ENCODE assay signal across 22 cellular contexts in genomic region chr11:20154381-20154780, GRCh38. TPM values are rescaled to one million over a fixed set of nuclear protein-coding genes. Genes with fewer than 3 reads are reported as not detected.
DNase-seq lines count a peak whose midpoint lies in the region; TF ChIP-seq lines count a peak whose summit lies in the region.
"Had no signal": no experiment of that assay in that cellular context is flagged by ENCODE, and none has a peak within 500 bp of the region (broad histone marks: within the 10 kb centered on the region; RNA-seq: fewer than 3 reads in every experiment).

No MANE protein-coding gene starts in this region.

- no peak for TF ChIP-seq CTCF in endodermal cell (conservative IDR thresholded peaks at IDR 0.05)

- H3K18ac ChIP-seq in trophoblast cell (ENCODE audit: low read length) = no peak overlapping the region

- H3K4me2 ChIP-seq in trophoblast cell (ENCODE audit: low read length) = peak overlapping the region; percentile 29

- no peak overlapping the region for H4K91ac ChIP-seq in trophoblast cell (ENCODE audit: low read depth, low read length)

- H3K27me3 ChIP-seq in endodermal cell (ENCODE audit: control insufficient read depth, insufficient read depth, low read length, poor library complexity, severe bottlenecking) = peaks cover 61% of the 10 kb centered on the region
- peaks cover 30% of the 10 kb centered on the region for H3K27me3 ChIP-seq in trophoblast cell (ENCODE audit: insufficient read depth, low read length)

- H3K4me3 ChIP-seq in endodermal cell (ENCODE audit: low read length) = no peak overlapping the region
- H3K4me3 ChIP-seq in trophoblast cell (ENCODE audit: low read depth, low read length) = no peak overlapping the region
- H3K4me3 ChIP-seq: right atrium auricular region had no signal

- H2BK12ac ChIP-seq in trophoblast cell (ENCODE audit: low read length) = no peak overlapping the region

- no peak overlapping the region for H4K8ac ChIP-seq in trophoblast cell (ENCODE audit: low read depth, low read length)

- peaks cover 2% of the 10 kb centered on the region for H3K9me3 Mint-ChIP-seq in endodermal cell
- H3K9me3 Mint-ChIP-seq: dendritic cell treated with granulocyte-macrophage colony-stimulating factor and Interleukin-4, amounts not matched to agents 40 ng/mL and 50 ng/mL, for 4 days; mesothelial cell of epicardium had no signal

- H2BK5ac ChIP-seq in trophoblast cell (ENCODE audit: low read depth, low read length, poor library complexity) = no peak overlapping the region

- H3K27ac ChIP-seq in endodermal cell (ENCODE audit: low read depth, low read length) = no peak overlapping the region
- no peak overlapping the region for H3K27ac ChIP-seq in trophoblast cell (ENCODE audit: low read depth, low read length)
- H3K27ac ChIP-seq: HL-60, neutrophil, right atrium auricular region had no signal

- no peak overlapping the region for H3K27ac Mint-ChIP-seq in endodermal cell
- H3K27ac Mint-ChIP-seq: dendritic cell treated with granulocyte-macrophage colony-stimulating factor and Interleukin-4, amounts not matched to agents 40 ng/mL and 50 ng/mL, for 4 days; mesothelial cell of epicardium had no signal

- H3K4me3 Mint-ChIP-seq in endodermal cell = no peak overlapping the region
- H3K4me3 Mint-ChIP-seq: dendritic cell treated with granulocyte-macrophage colony-stimulating factor and Interleukin-4, amounts not matched to agents 40 ng/mL and 50 ng/mL, for 4 days; mesothelial cell of epicardium had no signal

- H3K9me3 ChIP-seq in endodermal cell (ENCODE audit: control insufficient read depth, low read length) = no peaks in the 10 kb centered on the region
- peaks cover 8% of the 10 kb centered on the region for H3K9me3 ChIP-seq in trophoblast cell (ENCODE audit: insufficient read depth, low read depth, low read length)
- H3K9me3 ChIP-seq: neutrophil, right atrium auricular region had no signal

- no peak overlapping the region for H3K14ac ChIP-seq in trophoblast cell (ENCODE audit: low read length)

- no peaks in the 10 kb centered on the region for H3K79me2 ChIP-seq in trophoblast cell (ENCODE audit: control insufficient read depth, insufficient read depth, low read length, poor library complexity)

- no peak overlapping the region for H4K12ac ChIP-seq in trophoblast cell (ENCODE audit: low read depth, low read length)

- H2AK5ac ChIP-seq in trophoblast cell (ENCODE audit: low read length) = no peak overlapping the region

- H3K36me3 Mint-ChIP-seq in endodermal cell (ENCODE audit: low read depth) = no peaks in the 10 kb centered on the region
- H3K36me3 Mint-ChIP-seq: mesothelial cell of epicardium had no signal

- H3K9ac ChIP-seq in endodermal cell (ENCODE audit: extremely low read depth, low read length, poor library complexity, severe bottlenecking) (no peak overlapping the region), trophoblast cell (ENCODE audit: low read length) (no peak overlapping the region)

- no peaks in the 10 kb centered on the region for H3K36me3 ChIP-seq in endodermal cell (ENCODE audit: control insufficient read depth, insufficient read depth, low read length)
- H3K36me3 ChIP-seq in trophoblast cell (ENCODE audit: control insufficient read depth in 1 of 2, insufficient read depth in 2 of 2, low read length in 2 of 2) = no peaks in the 10 kb centered on the region
- H3K36me3 ChIP-seq: neutrophil, right atrium auricular region had no signal

- no peak overlapping the region for H2AFZ ChIP-seq in trophoblast cell (ENCODE audit: insufficient read depth, low read length, poor library complexity)

- peaks cover 8% of the 10 kb centered on the region for H3K4me1 Mint-ChIP-seq in endodermal cell

- no peaks in the 10 kb centered on the region for H3K79me1 ChIP-seq in trophoblast cell (ENCODE audit: low read length)

- 80 to 90% methylated on average over 1 of the region's 1 CpG for WGBS in endodermal cell (ENCODE audit: insufficient coverage in 1 of 2, insufficient read length in 1 of 2), 2 experiments
- no CpG with 5 or more reads among the region's 1 CpG for WGBS in trophoblast cell (ENCODE audit: extremely low coverage, insufficient coverage, insufficient read length)

- H2BK120ac ChIP-seq in trophoblast cell (ENCODE audit: insufficient read depth, low read length, poor library complexity) = no peak overlapping the region

- no peak overlapping the region for H3K4ac ChIP-seq in trophoblast cell (ENCODE audit: low read depth, low read length)

- no peak overlapping the region for H3K23ac ChIP-seq in trophoblast cell (ENCODE audit: low read length)

- peaks cover 65% of the 10 kb centered on the region for H3K27me3 Mint-ChIP-seq in endodermal cell (ENCODE audit: insufficient read depth)

- DNase-seq in ELF-1 (ENCODE audit: low read depth, low spot score) (peak; percentile 55), M059J (ENCODE audit: low read depth) (peak; percentile 52), endodermal cell (peak; percentile 47), trophoblast cell (peak; percentile 64 to 91), superior temporal gyrus (ENCODE audit: extremely low spot score) (no peak), amygdala (lab: John Stamatoyannopoulos, UW) (no peak), NCI-H1694 (lab: John Stamatoyannopoulos, UW) (no peak)
- DNase-seq: activated CD4-positive, alpha-beta T cell treated with anti-CD3 and anti-CD28 coated beads for 4 hours; activated CD8-positive, alpha-beta memory T cell treated with anti-CD3 and anti-CD28 coated beads, Interleukin-2, amount 50 U/mL, for 4 hours; activated naive CD4-positive, alpha-beta T cell treated with Interleukin-2 at 50 U/mL for 16 hours; C1 segment of cervical spinal cord; DMS53; erythroblast; KG1; kidney; NCI-H1417; NCI-H2227 treated with DMSO at 0.1 percent for 48 hours had no signal

- H3K4me1 ChIP-seq in endodermal cell (ENCODE audit: control insufficient read depth, insufficient read depth, low read length) = no peaks in the 10 kb centered on the region
- peaks cover 7 to 12% of the 10 kb centered on the region in 2 experiments for H3K4me1 ChIP-seq in trophoblast cell (ENCODE audit: control insufficient read depth in 1 of 2, insufficient read depth in 2 of 2, low read length in 2 of 2)

RNA-seq across cellular contexts. Expression of gene DBX1, which starts 5.9 kb away (rescaled TPM):
- total RNA-seq in M059J (2014; rRNA removed; shearing (Covaris generic)) = not detected in 2 replicates
- total RNA-seq in endodermal cell = not detected
- polyA plus RNA-seq in endodermal cell (2013, experiment 1 of 2) = 0.32 TPM
- polyA plus RNA-seq in endodermal cell (2013, experiment 2 of 2) = 0.99 TPM
- not detected in 2 replicates for polyA plus RNA-seq in trophoblast cell (2013)
- total RNA-seq: kidney, mesothelial cell of epicardium, right atrium auricular region had no signal

Comparison
In these comparisons a context has a peak if more than half of its experiments do, and no peak if none do; other contexts are left out.
1. DNase-seq: peak in ELF-1 (single experiment), M059J (single experiment), endodermal cell (single experiment) and trophoblast cell (2 of 2); none in superior temporal gyrus (single experiment), amygdala (0 of 56) and NCI-H1694 (single experiment).